In genomic region chr4:71307729-71308128, GRCh38 we compare ENCODE assay signal across 37 cellular contexts.
"Had no signal": no experiment of that assay in that cellular context is flagged by ENCODE, and none has a peak within 500 bp of the region (broad histone marks: within the 10 kb centered on the region; RNA-seq: fewer than 3 reads in every experiment).

No MANE protein-coding gene starts in this region.

- H3K4me3 ChIP-seq: ascending aorta, cardiac muscle cell had no signal

- FAIRE-seq: TTC549 had no signal

- H3K4me3 Mint-ChIP-seq: activated CD4-positive, alpha-beta memory T cell treated with anti-CD3 and anti-CD28 coated beads, Interleukin-2, amount 10 ng/mL, durations not matched to agents 7 days and 5 days; activated CD4-positive, alpha-beta T cell treated with anti-CD3 and anti-CD28 coated beads for 36 hours; activated CD4-positive, alpha-beta T cell treated with anti-CD3 and anti-CD28 coated beads, Interleukin-2, amount 10 ng/mL, durations not matched to agents 7 days and 5 days; activated CD8-positive, alpha-beta memory T cell treated with anti-CD3 and anti-CD28 coated beads, Interleukin-2, amount 10 ng/mL, durations not matched to agents 7 days and 5 days; activated CD8-positive, alpha-beta T cell treated with anti-CD3 and anti-CD28 coated beads, Interleukin-2, amount 10 ng/mL, durations not matched to agents 7 days and 5 days; activated naive CD4-positive, alpha-beta T cell treated with anti-CD3 and anti-CD28 coated beads, Interleukin-2, amount 10 ng/mL, durations not matched to agents 7 days and 5 days; activated naive CD4-positive, alpha-beta T cell treated with anti-CD3 and anti-CD28 coated beads, Interleukin-2, amount 50 U/mL, for 24 hours; activated naive CD8-positive, alpha-beta T cell; activated naive CD8-positive, alpha-beta T cell treated with anti-CD3 and anti-CD28 coated beads, Interleukin-2, amount 10 ng/mL, durations not matched to agents 7 days and 5 days; activated naive CD8-positive, alpha-beta T cell treated with anti-CD3 and anti-CD28 coated beads, Interleukin-2, amount 50 U/mL, for 24 hours; activated T-cell treated with anti-CD3 and anti-CD28 coated beads, Interleukin-2, amount 50 U/mL, for 24 hours; brain; central memory CD8-positive, alpha-beta T cell; T-cell; T-helper 2 cell treated with Interferon-gamma antibody and Interleukin-4, amounts not matched to agents 5 μg/mL and 100 μg/mL, for 36 hours; WTC11 had no signal

- H3K36me3 ChIP-seq: ascending aorta, cardiac muscle cell had no signal

- H3K36me3 Mint-ChIP-seq: activated CD8-positive, alpha-beta memory T cell treated with anti-CD3 and anti-CD28 coated beads, Interleukin-2, amount 10 ng/mL, durations not matched to agents 7 days and 5 days; activated naive CD4-positive, alpha-beta T cell treated with anti-CD3 and anti-CD28 coated beads, Interleukin-2, amount 10 ng/mL, durations not matched to agents 7 days and 5 days; activated naive CD4-positive, alpha-beta T cell treated with anti-CD3 and anti-CD28 coated beads, Interleukin-2, amount 50 U/mL, for 24 hours; activated naive CD8-positive, alpha-beta T cell; activated naive CD8-positive, alpha-beta T cell treated with anti-CD3 and anti-CD28 coated beads, Interleukin-2, amount 10 ng/mL, durations not matched to agents 7 days and 5 days; T-cell had no signal

- H3K4me1 ChIP-seq: ascending aorta had no signal

- H3K27ac Mint-ChIP-seq: activated CD4-positive, alpha-beta memory T cell treated with anti-CD3 and anti-CD28 coated beads, Interleukin-2, amount 10 ng/mL, durations not matched to agents 7 days and 5 days; activated CD4-positive, alpha-beta T cell treated with anti-CD3 and anti-CD28 coated beads for 36 hours; activated CD4-positive, alpha-beta T cell treated with anti-CD3 and anti-CD28 coated beads, Interleukin-2, amount 10 ng/mL, durations not matched to agents 7 days and 5 days; activated CD8-positive, alpha-beta memory T cell treated with anti-CD3 and anti-CD28 coated beads, Interleukin-2, amount 10 ng/mL, durations not matched to agents 7 days and 5 days; activated CD8-positive, alpha-beta T cell treated with anti-CD3 and anti-CD28 coated beads, Interleukin-2, amount 10 ng/mL, durations not matched to agents 7 days and 5 days; activated naive CD4-positive, alpha-beta T cell treated with anti-CD3 and anti-CD28 coated beads, Interleukin-2, amount 10 ng/mL, durations not matched to agents 7 days and 5 days; activated naive CD4-positive, alpha-beta T cell treated with anti-CD3 and anti-CD28 coated beads, Interleukin-2, amount 50 U/mL, for 24 hours; activated naive CD8-positive, alpha-beta T cell; activated naive CD8-positive, alpha-beta T cell treated with anti-CD3 and anti-CD28 coated beads, Interleukin-2, amount 10 ng/mL, durations not matched to agents 7 days and 5 days; activated naive CD8-positive, alpha-beta T cell treated with anti-CD3 and anti-CD28 coated beads, Interleukin-2, amount 50 U/mL, for 24 hours; activated T-cell treated with anti-CD3 and anti-CD28 coated beads, Interleukin-2, amount 50 U/mL, for 24 hours; activated T-helper 2 cell treated with anti-CD3 and anti-CD28 coated beads, Interferon-gamma antibody, Interleukin-2, Interleukin-4, amounts not matched to agents 10 μg/mL and 5 μg/mL and 100 μg/mL, durations not matched to agents 14 hours and 24 hours and 36 hours; brain; T-cell; T-helper 2 cell treated with Interferon-gamma antibody and Interleukin-4, amounts not matched to agents 5 μg/mL and 100 μg/mL, for 36 hours had no signal

- ATAC-seq: activated CD4-positive, alpha-beta T cell treated with anti-CD3 and anti-CD28 coated beads for 36 hours; activated CD4-positive, CD25-positive, alpha-beta regulatory T cell treated with anti-CD3 and anti-CD28 coated beads, Interleukin-2, amount 50 U/mL, for 24 hours; activated CD8-positive, alpha-beta memory T cell treated with anti-CD3 and anti-CD28 coated beads, Interleukin-2, amount 10 ng/mL, durations not matched to agents 7 days and 5 days; activated CD8-positive, alpha-beta T cell treated with anti-CD3 and anti-CD28 coated beads, Interleukin-2, amount 10 ng/mL, durations not matched to agents 7 days and 5 days; activated naive CD8-positive, alpha-beta T cell treated with anti-CD3 and anti-CD28 coated beads, Interleukin-2, amount 50 U/mL, for 24 hours; T-cell; WTC11 had no signal

- H3K27ac ChIP-seq: ascending aorta, cardiac muscle cell, VCaP had no signal

- H3K9me3 Mint-ChIP-seq: activated naive CD4-positive, alpha-beta T cell treated with anti-CD3 and anti-CD28 coated beads, Interleukin-2, amount 10 ng/mL, durations not matched to agents 7 days and 5 days; activated T-helper 2 cell treated with anti-CD3 and anti-CD28 coated beads, Interferon-gamma antibody, Interleukin-2, Interleukin-4, amounts not matched to agents 10 μg/mL and 5 μg/mL and 100 μg/mL, durations not matched to agents 14 hours and 24 hours and 36 hours; T-helper 2 cell treated with Interferon-gamma antibody and Interleukin-4, amounts not matched to agents 5 μg/mL and 100 μg/mL, for 36 hours had no signal

- H3K27me3 ChIP-seq: ascending aorta, cardiac muscle cell had no signal

- H3K9me3 ChIP-seq: ascending aorta had no signal

- H3K4me1 Mint-ChIP-seq: activated CD4-positive, alpha-beta T cell treated with anti-CD3 and anti-CD28 coated beads for 36 hours; activated naive CD4-positive, alpha-beta T cell treated with anti-CD3 and anti-CD28 coated beads, Interleukin-2, amount 50 U/mL, for 24 hours; activated naive CD8-positive, alpha-beta T cell treated with anti-CD3 and anti-CD28 coated beads, Interleukin-2, amount 50 U/mL, for 24 hours; T-cell had no signal

- H3K27me3 Mint-ChIP-seq: activated CD4-positive, alpha-beta memory T cell treated with anti-CD3 and anti-CD28 coated beads, Interleukin-2, amount 10 ng/mL, durations not matched to agents 7 days and 5 days; brain; central memory CD8-positive, alpha-beta T cell had no signal

- DNase-seq: activated CD4-positive, alpha-beta memory T cell treated with anti-CD3 and anti-CD28 coated beads, Interleukin-2, amount 10 ng/mL, durations not matched to agents 7 days and 5 days; activated CD4-positive, alpha-beta T cell treated with anti-CD3 and anti-CD28 coated beads for 1 hour; activated CD4-positive, alpha-beta T cell treated with anti-CD3 and anti-CD28 coated beads for 36 hours; activated CD4-positive, alpha-beta T cell treated with anti-CD3 and anti-CD28 coated beads for 48 hours; activated CD4-positive, alpha-beta T cell treated with anti-CD3 and anti-CD28 coated beads, Interleukin-2, amount 10 ng/mL, durations not matched to agents 7 days and 5 days; activated CD4-positive, alpha-beta T cell treated with anti-CD3 and anti-CD28 coated beads, Interleukin-2, amount 50 U/mL, for 48 hours; activated CD4-positive, CD25-positive, alpha-beta regulatory T cell; activated CD8-positive, alpha-beta memory T cell treated with anti-CD3 and anti-CD28 coated beads for 24 hours; activated CD8-positive, alpha-beta memory T cell treated with anti-CD3 and anti-CD28 coated beads, Interleukin-2, amount 10 ng/mL, durations not matched to agents 7 days and 5 days; activated CD8-positive, alpha-beta memory T cell treated with anti-CD3 and anti-CD28 coated beads, Interleukin-2, amount 50 U/mL, for 48 hours; activated CD8-positive, alpha-beta T cell treated with anti-CD3 and anti-CD28 coated beads, Interleukin-2, amount 10 ng/mL, durations not matched to agents 7 days and 5 days; activated effector memory CD4-positive, alpha-beta T cell treated with Interleukin-2 at 50 U/mL for 16 hours; activated gamma-delta T cell; activated naive CD4-positive, alpha-beta T cell treated with anti-CD3 and anti-CD28 coated beads, Interleukin-2, amount 10 ng/mL, durations not matched to agents 7 days and 5 days; activated naive CD4-positive, alpha-beta T cell treated with Interleukin-2 at 50 U/mL for 16 hours; activated naive CD8-positive, alpha-beta T cell treated with anti-CD3 and anti-CD28 coated beads, Interleukin-2, amount 10 ng/mL, durations not matched to agents 7 days and 5 days; activated naive CD8-positive, alpha-beta T cell treated with anti-CD3 and anti-CD28 coated beads, Interleukin-2, amount 50 U/mL, for 24 hours; activated T-cell treated with anti-CD3 and anti-CD28 coated beads, Interleukin-2, amount 50 U/mL, for 24 hours; activated T-cell treated with anti-CD3 and anti-CD28 coated beads, Interleukin-2, amount 50 U/mL, for 48 hours; amygdala; anterior cingulate cortex; caudate nucleus; T-cell; T-helper 2 cell; T-helper 9 cell had no signal
